Comparison of ENCODE assay signal across 8 cellular contexts in genomic region chr2:131672471-131673399, GRCh38.
A peak's percentile ranks its signal among the peaks of the same experiment; 100 is the strongest.
DNase-seq lines count a peak whose midpoint lies in the region; ATAC-seq and TF ChIP-seq lines count a peak whose summit lies in the region.
"Not testable (repeated sequence)": the region's sequence is repeated elsewhere in the genome, so short reads cannot be mapped to it uniquely, and the experiment has no call there.

No MANE protein-coding gene starts in this region.

- H3K27me3 Mint-ChIP-seq in activated naive CD8-positive, alpha-beta T cell treated with anti-CD3 and anti-CD28 coated beads for 36 hours = peaks cover 37% of the 10 kb centered on the region
- peaks cover 13% of the 10 kb centered on the region for H3K27me3 Mint-ChIP-seq in type B pancreatic cell

- H3K27ac Mint-ChIP-seq in activated naive CD8-positive, alpha-beta T cell treated with anti-CD3 and anti-CD28 coated beads for 36 hours = not testable (repeated sequence)
- H3K27ac Mint-ChIP-seq in type B pancreatic cell = peak overlapping the region; percentile 58

- H3K9ac ChIP-seq in MM.1S (ENCODE audit: low read length) = peak overlapping the region; percentile 42; the same call in 1 of the 2 replicates

- H3K36me3 Mint-ChIP-seq in activated naive CD8-positive, alpha-beta T cell treated with anti-CD3 and anti-CD28 coated beads for 36 hours; type B pancreatic cell: not testable (repeated sequence)

- TF ChIP-seq CTCF in GM12874 (IDR thresholded peaks at IDR 0.05; ENCODE audit: insufficient read depth, low read depth, low read length) = peak; percentile 65
- TF ChIP-seq CTCF in MM.1S (IDR thresholded peaks at IDR 0.05; ENCODE audit: low read length) = peak; percentile 61
- not testable (repeated sequence) for TF ChIP-seq CTCF in omental fat pad (IDR thresholded peaks at IDR 0.05)
- peak; percentile 73 for TF ChIP-seq CTCF in type B pancreatic cell (conservative IDR thresholded peaks at IDR 0.05)

- H3K4me3 ChIP-seq in MM.1S (ENCODE audit: low read length) = peak overlapping the region; percentile 62

- H3F3A ChIP-seq in MM.1S (ENCODE audit: insufficient read depth, low read length) = not testable (repeated sequence)

- H3K4me2 ChIP-seq in MM.1S (ENCODE audit: low read depth, low read length) = peak overlapping the region; percentile 90

- H3K9me3 ChIP-seq in MM.1S (replicated peaks; ENCODE audit: insufficient read depth, low read length) = not testable (repeated sequence)

- intact Hi-C loops in head of caudate nucleus (cut with DNase I) = loop anchor here (10.0 kb wide), 1 partner anchor 258 kb away; no protein-coding TSS in a partner anchor

- not testable (repeated sequence) for H3K36me3 ChIP-seq in MM.1S (replicated peaks; ENCODE audit: insufficient read depth, low read length)

- in situ Hi-C loops in SK-MEL-5 (cut with HindIII; ENCODE audit: low pct_unique_long_range_greater_than_20kb, low sequenced_read_pairs) = not testable (repeated sequence)

- H3K27me3 ChIP-seq in MM.1S (replicated peaks; ENCODE audit: insufficient read depth, low read length) = not testable (repeated sequence)

- peak overlapping the region; percentile 16; the same call in 1 of the 2 replicates for H3K27ac ChIP-seq in MM.1S (ENCODE audit: low read length)

- H3K79me2 ChIP-seq in MM.1S (ENCODE audit: low read length) = not testable (repeated sequence)

- not testable (repeated sequence) for H3K9me3 Mint-ChIP-seq in activated naive CD8-positive, alpha-beta T cell treated with anti-CD3 and anti-CD28 coated beads for 36 hours
- H3K9me3 Mint-ChIP-seq in type B pancreatic cell = peaks cover 12% of the 10 kb centered on the region

- H3K9me2 ChIP-seq in MM.1S (replicated peaks; ENCODE audit: insufficient read depth, low read length) = not testable (repeated sequence)

- not testable (repeated sequence) for H4K20me1 ChIP-seq in MM.1S (ENCODE audit: insufficient read depth, low read length)

- H3K4me3 Mint-ChIP-seq in activated naive CD8-positive, alpha-beta T cell treated with anti-CD3 and anti-CD28 coated beads for 36 hours = peak overlapping the region; percentile 37
- H3K4me3 Mint-ChIP-seq in type B pancreatic cell = peak overlapping the region; percentile 84

- H2AFZ ChIP-seq in MM.1S (ENCODE audit: low read length) = peak overlapping the region; percentile 70

- H3K4me1 Mint-ChIP-seq in activated naive CD8-positive, alpha-beta T cell treated with anti-CD3 and anti-CD28 coated beads for 36 hours = not testable (repeated sequence)
- peaks cover 12% of the 10 kb centered on the region for H3K4me1 Mint-ChIP-seq in type B pancreatic cell (ENCODE audit: unreplicated experiment)

- DNase-seq in MM.1S (peak; percentile 58), SK-MEL-5 (ENCODE audit: low read depth, low spot score) (peak; percentile 45), head of caudate nucleus (peak; percentile 53 to 87 (median 70)), type B pancreatic cell (ENCODE audit: extremely low spot score, unreplicated experiment) (peak; percentile 75)
- DNase-seq in activated naive CD8-positive, alpha-beta T cell treated with anti-CD3 and anti-CD28 coated beads for 36 hours = peak; percentile 52
- DNase-seq in omental fat pad (ENCODE audit: low spot score) = not testable (repeated sequence)

- ATAC-seq in HG02623 (IDR thresholded peaks at IDR 0.05; ENCODE audit: unreplicated experiment) (peak; percentile 81), omental fat pad (ENCODE audit: low FRiP score) (peak; percentile 94)

- H3K4me1 ChIP-seq in MM.1S (ENCODE audit: low read length) = peaks cover 11% of the 10 kb centered on the region
